In genomic region chr19:14114854-14115253, GRCh38 we compare ENCODE assay signal across 9 cellular contexts. TPM values are rescaled to one million over a fixed set of nuclear protein-coding genes. Genes with fewer than 3 reads are reported as not detected.
DNase-seq lines count a peak whose midpoint lies in the region; ATAC-seq and TF ChIP-seq lines count a peak whose summit lies in the region.
"Had no signal": no experiment of that assay in that cellular context is flagged by ENCODE, and none has a peak within 500 bp of the region (broad histone marks: within the 10 kb centered on the region; RNA-seq: fewer than 3 reads in every experiment).

No MANE protein-coding gene starts in this region.

- no peak overlapping the region for H3K4me3 ChIP-seq in HFF-Myc (replicated peaks; ENCODE audit: low read depth, low read length)
- no peak overlapping the region for H3K4me3 ChIP-seq in effector memory CD4-positive, alpha-beta T cell (ENCODE audit: insufficient read depth, low read depth, low read length, poor library complexity, severe bottlenecking)

- no peaks in the 10 kb centered on the region for H3K9me3 Mint-ChIP-seq in WTC11
- H3K9me3 Mint-ChIP-seq in nephron progenitor cell = no peaks in the 10 kb centered on the region

- H3K27ac Mint-ChIP-seq in WTC11 (no peak overlapping the region), nephron progenitor cell (no peak overlapping the region)

- CTCF ChIA-PET in WTC11 (lab: Charles Lee) = interaction anchor here (0.8 to 3.7 kb wide), 8 partner anchors 13 to 33 kb away, joined by 3 to 19 read pairs (median 5); partner anchors contain the start of gene ASF1B

- H3K4me1 ChIP-seq in effector memory CD4-positive, alpha-beta T cell (ENCODE audit: control insufficient read depth, insufficient read depth, low read length, poor library complexity, severe bottlenecking) = peaks cover 34% of the 10 kb centered on the region

- ATAC-seq in WTC11 = no peak
- ATAC-seq in GM21619 (IDR thresholded peaks at IDR 0.05; ENCODE audit: unreplicated experiment) = no peak
- ATAC-seq in GM21576 (IDR thresholded peaks at IDR 0.05; ENCODE audit: unreplicated experiment) = no peak

- TF ChIP-seq CTCF in HFF-Myc (IDR thresholded peaks at IDR 0.05; ENCODE audit: low read depth, low read length, missing control alignments) (peak; percentile 58), WTC11 (IDR thresholded peaks at IDR 0.05) (peak; percentile 21; the same call in 1 of the 2 replicates), nephron progenitor cell (IDR thresholded peaks at IDR 0.05) (peak; percentile 44)

- POLR2A ChIA-PET in WTC11 (lab: Charles Lee) = interaction anchor here (0.5 kb wide), 1 partner anchor 156 kb away, joined by 4 read pairs; no protein-coding TSS in a partner anchor

- no peak overlapping the region for H3K27ac ChIP-seq in effector memory CD4-positive, alpha-beta T cell (ENCODE audit: insufficient read depth, low read length, poor library complexity, severe bottlenecking)
- H3K27ac ChIP-seq: epithelial cell of prostate had no signal

- no peak overlapping the region; the same call in 1 of the 2 replicates for H3K4me3 Mint-ChIP-seq in WTC11
- no peak overlapping the region for H3K4me3 Mint-ChIP-seq in nephron progenitor cell

- H3K36me3 Mint-ChIP-seq in WTC11 (no peaks in the 10 kb centered on the region), nephron progenitor cell (ENCODE audit: low read depth) (no peaks in the 10 kb centered on the region)

- H3K27me3 Mint-ChIP-seq in WTC11 (ENCODE audit: low read depth) (0 out of 2 replicates have a peak, but pooled peaks cover 7% of the 10 kb centered on the region), nephron progenitor cell (ENCODE audit: low read depth, poor library complexity) (peaks cover 2% of the 10 kb centered on the region)

- no peaks in the 10 kb centered on the region for H3K27me3 ChIP-seq in effector memory CD4-positive, alpha-beta T cell (replicated peaks; ENCODE audit: control insufficient read depth, insufficient read depth, low read length, poor library complexity, severe bottlenecking)

- no peaks in the 10 kb centered on the region for H3K9me3 ChIP-seq in effector memory CD4-positive, alpha-beta T cell (ENCODE audit: control insufficient read depth, low read length)

- no peaks in the 10 kb centered on the region for H3K36me3 ChIP-seq in effector memory CD4-positive, alpha-beta T cell (ENCODE audit: control insufficient read depth, insufficient read depth, low read length)

- peak; percentile 41 for DNase-seq in AG08396 (ENCODE audit: low spot score)
- DNase-seq in HFF-Myc (ENCODE audit: extremely low read depth, low read depth) = no peak
- DNase-seq in WTC11 (ENCODE audit: low spot score) = peak; percentile 77
- peak; percentile 16 to 29 (median 19) for DNase-seq in effector memory CD4-positive, alpha-beta T cell
- DNase-seq in nephron progenitor cell = peak; percentile 36
- DNase-seq in hippocampal formation (lab: John Stamatoyannopoulos, UW) = no peak

- H3K4me1 Mint-ChIP-seq in WTC11 = peaks cover 42% of the 10 kb centered on the region
- H3K4me1 Mint-ChIP-seq in nephron progenitor cell = peaks cover 71% of the 10 kb centered on the region

TF ChIP-seq in WTC11, 78 proteins besides CTCF, POLR2A, EP300 and RAD21:
- TF ChIP-seq IRF1 (CRISPR knock-in tag; IDR thresholded peaks at IDR 0.05) (no peak), ETV6 (CRISPR knock-in tag; IDR thresholded peaks at IDR 0.05) (no peak)

RNA-seq across cellular contexts. Expression of gene PRKACA, which starts 2.7 kb away (rescaled TPM):
- 37.8 to 48.0 TPM (median 41.7 TPM) in 3 replicates for total RNA-seq in WTC11 (2021)

RNA-seq across cellular contexts. Expression of gene ASF1B, which starts 21.5 kb away (rescaled TPM):
- total RNA-seq in WTC11 (2021) = 37.1 to 40.4 TPM (median 38.4 TPM) in 3 replicates

RNA-seq across cellular contexts. Expression of gene SAMD1, which starts 24.3 kb away (rescaled TPM):
- 113 to 131 TPM (median 116 TPM) in 3 replicates for total RNA-seq in WTC11 (2021)

RNA-seq across cellular contexts. Expression of gene C19orf67, which starts 29.3 kb away (rescaled TPM):
- 0.35 to 0.87 TPM (median 0.41 TPM) in 3 replicates for total RNA-seq in WTC11 (2021)

RNA-seq across cellular contexts. Expression of gene MISP3, which starts 42.3 kb away (rescaled TPM):
- total RNA-seq in WTC11 (2021) = 2.4 to 3.4 TPM (median 3.2 TPM) in 3 replicates

Comparison
In these comparisons a context has a peak if more than half of its experiments do, and no peak if none do; other contexts are left out.
1. DNase-seq: peak in AG08396 (single experiment), WTC11 (single experiment), effector memory CD4-positive, alpha-beta T cell (3 of 3) and nephron progenitor cell (single experiment); none in HFF-Myc (single experiment) and hippocampal formation (0 of 2).
2. Peak in every context shown above with its lines, with median percentiles within 50 percentile points of each other: CTCF ChIP-seq.